In the genomic region with DNA sequence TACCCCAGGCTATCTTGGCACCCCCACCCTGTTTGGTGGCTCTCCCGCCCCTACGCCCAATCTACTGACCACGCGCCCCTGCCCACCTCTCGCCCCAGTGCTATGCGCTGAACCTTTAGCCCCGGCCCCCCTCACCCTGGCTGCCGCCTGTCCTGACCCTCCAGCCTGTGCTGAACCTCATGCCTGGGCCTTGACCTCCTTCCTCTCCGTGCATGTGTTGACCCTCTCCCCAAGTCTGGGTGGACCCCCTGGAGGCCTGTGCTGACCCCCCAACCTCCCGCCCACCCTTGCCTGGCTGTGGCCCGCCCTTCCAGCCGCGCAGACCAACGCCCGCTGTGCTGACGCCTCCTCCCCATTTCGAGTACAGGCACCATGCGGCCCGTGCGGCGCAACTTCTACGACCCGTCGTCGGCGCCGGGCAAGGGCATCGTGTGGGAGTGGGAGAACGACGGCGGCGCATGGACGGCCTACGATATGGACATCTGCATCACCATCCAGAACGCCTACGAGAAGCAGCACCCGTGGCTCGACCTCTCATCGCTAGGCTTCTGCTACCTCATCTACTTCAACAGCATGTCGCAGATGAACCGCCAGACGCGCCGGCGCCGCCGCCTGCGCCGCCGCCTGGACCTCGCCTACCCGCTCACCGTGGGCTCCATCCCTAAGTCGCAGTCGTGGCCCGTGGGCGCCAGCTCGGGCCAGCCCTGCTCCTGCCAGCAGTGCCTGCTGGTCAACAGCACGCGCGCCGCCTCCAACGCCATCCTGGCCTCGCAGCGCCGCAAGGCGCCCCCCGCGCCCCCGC, we compare ENCODE assay signal across 1 cellular context.
TF ChIP-seq lines count a peak whose summit lies in the region.

No MANE protein-coding gene starts in this region.

TF ChIP-seq in WTC11, 78 proteins besides CTCF, POLR2A, EP300 and RAD21 (continued from another document):
- TF ChIP-seq, protein P1, sequence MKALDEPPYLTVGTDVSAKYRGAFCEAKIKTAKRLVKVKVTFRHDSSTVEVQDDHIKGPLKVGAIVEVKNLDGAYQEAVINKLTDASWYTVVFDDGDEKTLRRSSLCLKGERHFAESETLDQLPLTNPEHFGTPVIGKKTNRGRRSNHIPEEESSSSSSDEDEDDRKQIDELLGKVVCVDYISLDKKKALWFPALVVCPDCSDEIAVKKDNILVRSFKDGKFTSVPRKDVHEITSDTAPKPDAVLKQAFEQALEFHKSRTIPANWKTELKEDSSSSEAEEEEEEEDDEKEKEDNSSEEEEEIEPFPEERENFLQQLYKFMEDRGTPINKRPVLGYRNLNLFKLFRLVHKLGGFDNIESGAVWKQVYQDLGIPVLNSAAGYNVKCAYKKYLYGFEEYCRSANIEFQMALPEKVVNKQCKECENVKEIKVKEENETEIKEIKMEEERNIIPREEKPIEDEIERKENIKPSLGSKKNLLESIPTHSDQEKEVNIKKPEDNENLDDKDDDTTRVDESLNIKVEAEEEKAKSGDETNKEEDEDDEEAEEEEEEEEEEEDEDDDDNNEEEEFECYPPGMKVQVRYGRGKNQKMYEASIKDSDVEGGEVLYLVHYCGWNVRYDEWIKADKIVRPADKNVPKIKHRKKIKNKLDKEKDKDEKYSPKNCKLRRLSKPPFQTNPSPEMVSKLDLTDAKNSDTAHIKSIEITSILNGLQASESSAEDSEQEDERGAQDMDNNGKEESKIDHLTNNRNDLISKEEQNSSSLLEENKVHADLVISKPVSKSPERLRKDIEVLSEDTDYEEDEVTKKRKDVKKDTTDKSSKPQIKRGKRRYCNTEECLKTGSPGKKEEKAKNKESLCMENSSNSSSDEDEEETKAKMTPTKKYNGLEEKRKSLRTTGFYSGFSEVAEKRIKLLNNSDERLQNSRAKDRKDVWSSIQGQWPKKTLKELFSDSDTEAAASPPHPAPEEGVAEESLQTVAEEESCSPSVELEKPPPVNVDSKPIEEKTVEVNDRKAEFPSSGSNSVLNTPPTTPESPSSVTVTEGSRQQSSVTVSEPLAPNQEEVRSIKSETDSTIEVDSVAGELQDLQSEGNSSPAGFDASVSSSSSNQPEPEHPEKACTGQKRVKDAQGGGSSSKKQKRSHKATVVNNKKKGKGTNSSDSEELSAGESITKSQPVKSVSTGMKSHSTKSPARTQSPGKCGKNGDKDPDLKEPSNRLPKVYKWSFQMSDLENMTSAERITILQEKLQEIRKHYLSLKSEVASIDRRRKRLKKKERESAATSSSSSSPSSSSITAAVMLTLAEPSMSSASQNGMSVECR (CRISPR knock-in tag; IDR thresholded peaks at IDR 0.05; ENCODE audit: borderline replicate concordance) = no peak
- TF ChIP-seq, protein P2, sequence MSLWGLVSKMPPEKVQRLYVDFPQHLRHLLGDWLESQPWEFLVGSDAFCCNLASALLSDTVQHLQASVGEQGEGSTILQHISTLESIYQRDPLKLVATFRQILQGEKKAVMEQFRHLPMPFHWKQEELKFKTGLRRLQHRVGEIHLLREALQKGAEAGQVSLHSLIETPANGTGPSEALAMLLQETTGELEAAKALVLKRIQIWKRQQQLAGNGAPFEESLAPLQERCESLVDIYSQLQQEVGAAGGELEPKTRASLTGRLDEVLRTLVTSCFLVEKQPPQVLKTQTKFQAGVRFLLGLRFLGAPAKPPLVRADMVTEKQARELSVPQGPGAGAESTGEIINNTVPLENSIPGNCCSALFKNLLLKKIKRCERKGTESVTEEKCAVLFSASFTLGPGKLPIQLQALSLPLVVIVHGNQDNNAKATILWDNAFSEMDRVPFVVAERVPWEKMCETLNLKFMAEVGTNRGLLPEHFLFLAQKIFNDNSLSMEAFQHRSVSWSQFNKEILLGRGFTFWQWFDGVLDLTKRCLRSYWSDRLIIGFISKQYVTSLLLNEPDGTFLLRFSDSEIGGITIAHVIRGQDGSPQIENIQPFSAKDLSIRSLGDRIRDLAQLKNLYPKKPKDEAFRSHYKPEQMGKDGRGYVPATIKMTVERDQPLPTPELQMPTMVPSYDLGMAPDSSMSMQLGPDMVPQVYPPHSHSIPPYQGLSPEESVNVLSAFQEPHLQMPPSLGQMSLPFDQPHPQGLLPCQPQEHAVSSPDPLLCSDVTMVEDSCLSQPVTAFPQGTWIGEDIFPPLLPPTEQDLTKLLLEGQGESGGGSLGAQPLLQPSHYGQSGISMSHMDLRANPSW (CRISPR knock-in tag; conservative IDR thresholded peaks at IDR 0.05; ENCODE audit: low read depth) = no peak
